In the genomic region with DNA sequence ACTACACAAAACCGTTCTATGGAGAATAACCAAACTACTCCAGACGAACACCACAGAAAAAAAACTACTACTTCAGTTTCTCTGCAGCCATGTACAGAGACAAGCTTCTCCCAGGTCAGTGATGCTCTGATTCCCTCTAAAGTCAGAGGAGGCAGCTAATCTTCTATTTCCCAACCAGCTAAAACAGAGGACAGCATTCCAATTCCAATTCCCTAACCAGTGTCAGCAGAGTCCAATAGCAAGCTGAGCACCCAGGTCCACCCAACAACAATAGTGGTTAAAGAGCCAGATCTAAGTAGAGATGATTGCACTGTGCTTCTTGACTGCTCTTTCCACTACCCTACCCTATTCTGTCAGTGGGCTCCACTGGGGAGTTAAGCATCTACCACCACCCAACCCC, we compare ENCODE assay signal across 23 cellular contexts. TPM values are rescaled to one million over a fixed set of nuclear protein-coding genes. Genes with fewer than 3 reads are reported as not detected.
"Had no signal": no experiment of that assay in that cellular context is flagged by ENCODE, and none has a peak within 500 bp of the region (broad histone marks: within the 10 kb centered on the region; RNA-seq: fewer than 3 reads in every experiment).

No MANE protein-coding gene starts in this region.

- DNase-seq: cortex of kidney; effector memory CD4-positive, alpha-beta T cell; heart left ventricle; hypothalamus; kidney glomerular epithelial cell; mucosa of descending colon; naive thymus-derived CD8-positive, alpha-beta T cell; ovary; small intestine; stimulated activated CD4-positive, alpha-beta T cell treated with anti-CD3 and anti-CD28 coated beads, Interleukin-12 subunit alpha, Interleukin-12 subunit beta, amount 100 ng/mL, for 4 hours; stimulated activated naive CD4-positive, alpha-beta T cell treated with Interleukin-2 at 50 U/mL for 16 hours; trophoblast cell had no signal

- H3K4me3 ChIP-seq: heart left ventricle, mucosa of descending colon, ovary, right atrium auricular region had no signal

- H3K27ac ChIP-seq: heart left ventricle, ovary, right atrium auricular region had no signal

- ATAC-seq: esophagus mucosa; heart left ventricle; mucosa of descending colon; naive thymus-derived CD8-positive, alpha-beta T cell had no signal

- FAIRE-seq: endometrium, frontal cortex, islet of Langerhans, small intestine, urothelium cell line had no signal

- H3K36me3 ChIP-seq: heart left ventricle, ovary, right atrium auricular region had no signal

- H3K9me3 ChIP-seq: ovary had no signal

- H3K27me3 ChIP-seq: heart left ventricle, ovary, right atrium auricular region had no signal

- H3K4me1 ChIP-seq: right atrium auricular region had no signal

RNA-seq across cellular contexts. Expression of a gene that starts 6.7 kb away (rescaled TPM):
- total RNA-seq: esophagus mucosa; frontal cortex; glomerular endothelial cell; lower leg skin; mucosa of descending colon; naive thymus-derived CD8-positive, alpha-beta T cell; neural crest cell; ovary; posterior vena cava; right atrium auricular region had no signal
- polyA plus RNA-seq: fibroblast of lung; heart left ventricle; naive thymus-derived CD8-positive, alpha-beta T cell; ovary; small intestine had no signal
